Comparison of ENCODE assay signal across 9 cellular contexts in the genomic region with DNA sequence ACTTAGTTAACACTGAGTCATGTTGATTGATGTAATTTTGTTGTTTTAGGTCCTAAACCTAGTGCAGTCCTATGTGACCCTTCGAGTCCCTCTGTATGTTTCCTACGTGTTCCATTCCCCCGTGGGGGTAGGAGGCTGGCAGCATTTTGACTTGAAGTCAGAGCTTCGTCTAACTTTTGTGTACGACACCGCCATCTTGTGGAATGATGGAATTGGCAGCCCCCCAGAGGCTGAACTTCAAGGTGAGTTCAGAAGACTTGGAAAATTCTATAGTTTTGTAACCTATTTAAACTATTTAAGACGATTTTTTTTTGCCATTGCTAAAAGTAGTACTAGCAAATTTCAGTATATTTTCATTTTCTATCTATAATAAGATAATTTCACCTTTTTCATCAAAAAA.
DNase-seq lines count a peak whose midpoint lies in the region; ATAC-seq and TF ChIP-seq lines count a peak whose summit lies in the region.
"Had no signal": no experiment of that assay in that cellular context is flagged by ENCODE, and none has a peak within 500 bp of the region (broad histone marks: within the 10 kb centered on the region; RNA-seq: fewer than 3 reads in every experiment).

No MANE protein-coding gene starts in this region.

- no peak overlapping the region for H2AFZ ChIP-seq in Loucy (ENCODE audit: low read length)
- H2AFZ ChIP-seq in trophoblast cell (ENCODE audit: insufficient read depth, low read length, poor library complexity): no peak overlapping the region

- ATAC-seq in GM19438 (IDR thresholded peaks at IDR 0.05; ENCODE audit: low read depth, unreplicated experiment) (peak; percentile 66), HG03571 (IDR thresholded peaks at IDR 0.05; ENCODE audit: unreplicated experiment) (no peak)

- H3K27ac ChIP-seq in trophoblast cell (ENCODE audit: low read depth, low read length): no peak overlapping the region

- no peak overlapping the region for H3K23ac ChIP-seq in trophoblast cell (ENCODE audit: low read length)

- H3K79me1 ChIP-seq in trophoblast cell (ENCODE audit: low read length): no peaks in the 10 kb centered on the region

- TF ChIP-seq CTCF in Loucy (conservative IDR thresholded peaks at IDR 0.05; ENCODE audit: low read length): peak; percentile 66

- no peak overlapping the region for H2BK5ac ChIP-seq in trophoblast cell (ENCODE audit: low read depth, low read length, poor library complexity)

- H3K9me2 ChIP-seq in Loucy (replicated peaks; ENCODE audit: low read depth, low read length): no peaks in the 10 kb centered on the region

- H3K4ac ChIP-seq in trophoblast cell (ENCODE audit: low read depth, low read length): no peak overlapping the region

- no peak overlapping the region for H2AK5ac ChIP-seq in trophoblast cell (ENCODE audit: low read length)

- no peaks in the 10 kb centered on the region for H3K9me3 ChIP-seq in Loucy (ENCODE audit: insufficient read depth, low read depth, low read length)
- no peaks in the 10 kb centered on the region for H3K9me3 ChIP-seq in trophoblast cell (ENCODE audit: insufficient read depth, low read depth, low read length)

- WGBS in trophoblast cell (ENCODE audit: extremely low coverage, insufficient coverage, insufficient read length): no CpG with 5 or more reads among the region's 7 CpGs

- H3K18ac ChIP-seq in trophoblast cell (ENCODE audit: low read length): no peak overlapping the region

- H3K4me2 ChIP-seq in Loucy (ENCODE audit: low read depth, low read length, poor library complexity, severe bottlenecking) (no peak overlapping the region), trophoblast cell (ENCODE audit: low read length) (no peak overlapping the region)

- H3K4me1 ChIP-seq in Loucy (ENCODE audit: insufficient read depth, low read length, poor library complexity, severe bottlenecking) (no peaks in the 10 kb centered on the region), trophoblast cell (ENCODE audit: control insufficient read depth in 1 of 2, insufficient read depth in 2 of 2, low read length in 2 of 2) (no peaks in the 10 kb centered on the region)

- no peak overlapping the region for H2BK120ac ChIP-seq in trophoblast cell (ENCODE audit: insufficient read depth, low read length, poor library complexity)

- H4K8ac ChIP-seq in trophoblast cell (ENCODE audit: low read depth, low read length): no peak overlapping the region

- no peak overlapping the region for H3K9ac ChIP-seq in Loucy (ENCODE audit: low read depth, low read length, poor library complexity, severe bottlenecking)
- H3K9ac ChIP-seq in trophoblast cell (ENCODE audit: low read length): no peak overlapping the region

- H3K27me3 ChIP-seq in Loucy (ENCODE audit: insufficient read depth, low read length, poor library complexity, severe bottlenecking) (no peaks in the 10 kb centered on the region), trophoblast cell (ENCODE audit: insufficient read depth, low read length) (no peaks in the 10 kb centered on the region)

- no peak overlapping the region for H2BK12ac ChIP-seq in trophoblast cell (ENCODE audit: low read length)

- H3K4me3 ChIP-seq in Loucy (ENCODE audit: low read length, poor library complexity, severe bottlenecking) (no peak overlapping the region), trophoblast cell (ENCODE audit: low read depth, low read length) (no peak overlapping the region)

- DNase-seq in COR-L47 (lab: John Stamatoyannopoulos, UW) (peak; percentile 67), fibroblast of peridontal ligament (ENCODE audit: extremely low read depth) (peak; percentile 16), trophoblast cell (peak; percentile 14 to 56), cerebellar nuclear complex (lab: John Stamatoyannopoulos, UW) (no peak)
- DNase-seq in activated CD4-positive, alpha-beta T cell treated with anti-CD3 and anti-CD28 coated beads for 48 hours: peak; percentile 53
- DNase-seq: activated B cell treated with CpG ODN at 0.5 μM for 24 hours had no signal

- no peaks in the 10 kb centered on the region for H4K20me1 ChIP-seq in Loucy (ENCODE audit: insufficient read depth, low read length, poor library complexity, severe bottlenecking)

- no peak overlapping the region for H4K12ac ChIP-seq in trophoblast cell (ENCODE audit: low read depth, low read length)

- H4K91ac ChIP-seq in trophoblast cell (ENCODE audit: low read depth, low read length): no peak overlapping the region

- no peak overlapping the region for H3K14ac ChIP-seq in trophoblast cell (ENCODE audit: low read length)

- H3K36me3 ChIP-seq in Loucy (ENCODE audit: insufficient read depth, low read length) (no peaks in the 10 kb centered on the region), trophoblast cell (ENCODE audit: control insufficient read depth in 1 of 2, insufficient read depth in 2 of 2, low read length in 2 of 2) (peaks cover 6 to 22% of the 10 kb centered on the region in 2 experiments)

- H3K79me2 ChIP-seq in Loucy (ENCODE audit: insufficient read depth, low read length): no peaks in the 10 kb centered on the region
- H3K79me2 ChIP-seq in trophoblast cell (ENCODE audit: control insufficient read depth, insufficient read depth, low read length, poor library complexity): no peaks in the 10 kb centered on the region

- H3F3A ChIP-seq in Loucy (ENCODE audit: low read depth): no peaks in the 10 kb centered on the region

Comparison
In these comparisons a context has a peak if more than half of its experiments do, and no peak if none do; other contexts are left out.
1. DNase-seq: peak in COR-L47 (single experiment), activated CD4-positive, alpha-beta T cell treated with anti-CD3 and anti-CD28 coated beads for 48 hours (single experiment), fibroblast of peridontal ligament (single experiment) and trophoblast cell (2 of 2); none in cerebellar nuclear complex (0 of 2).